ENCODE assay signal across 1 cellular context in the genomic region with DNA sequence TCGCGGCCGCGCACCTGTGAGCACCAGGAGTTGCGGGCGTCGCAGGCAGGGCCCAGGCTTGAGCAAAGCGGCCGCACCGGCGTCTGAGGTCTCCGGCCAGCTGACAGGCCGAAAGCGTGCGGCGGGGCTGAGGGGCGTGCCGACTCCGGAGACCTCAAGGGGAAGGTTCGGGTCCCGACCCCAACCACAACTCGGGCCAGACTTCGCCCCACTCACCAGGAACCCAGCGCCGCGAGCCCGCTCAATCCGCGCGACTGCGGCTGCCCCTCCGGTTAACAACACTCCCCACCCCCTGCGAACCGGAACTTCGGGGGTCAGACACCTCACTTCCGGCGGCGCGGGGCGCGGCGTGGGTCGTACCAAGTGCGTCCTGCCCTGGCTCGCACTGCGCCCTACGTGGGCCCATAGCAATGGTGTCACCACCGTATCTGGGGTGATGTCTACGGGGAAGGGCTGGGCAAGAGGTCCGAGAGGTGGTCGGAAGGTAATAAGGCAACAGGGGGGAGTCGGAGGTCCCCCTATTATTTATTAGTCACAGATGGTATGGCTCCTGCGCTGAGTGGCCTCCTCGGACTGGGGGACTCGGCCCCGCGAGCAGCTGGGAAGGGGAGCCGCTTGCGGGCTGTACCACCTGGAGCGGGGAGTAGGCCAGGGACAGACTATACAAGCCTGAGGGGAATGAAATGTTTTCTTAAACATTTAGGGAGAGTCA.
TF ChIP-seq lines count a peak whose summit lies in the region.

A gene (minus strand): TSS at position 280 of the 712 bp plus-strand sequence. CDS start 918 bp downstream, outside the sequence.

TF ChIP-seq in K562, 482 proteins besides CTCF, POLR2A, EP300 and RAD21 (continued from another document):
- no peak for TF ChIP-seq FIP1L1 (IDR thresholded peaks at IDR 0.05; ENCODE audit: low read depth, low read length, poor library complexity, severe bottlenecking)
- TF ChIP-seq CXXC5 (CRISPR knock-in tag; IDR thresholded peaks at IDR 0.05), result peak; percentile 91
- TF ChIP-seq, protein P1, sequence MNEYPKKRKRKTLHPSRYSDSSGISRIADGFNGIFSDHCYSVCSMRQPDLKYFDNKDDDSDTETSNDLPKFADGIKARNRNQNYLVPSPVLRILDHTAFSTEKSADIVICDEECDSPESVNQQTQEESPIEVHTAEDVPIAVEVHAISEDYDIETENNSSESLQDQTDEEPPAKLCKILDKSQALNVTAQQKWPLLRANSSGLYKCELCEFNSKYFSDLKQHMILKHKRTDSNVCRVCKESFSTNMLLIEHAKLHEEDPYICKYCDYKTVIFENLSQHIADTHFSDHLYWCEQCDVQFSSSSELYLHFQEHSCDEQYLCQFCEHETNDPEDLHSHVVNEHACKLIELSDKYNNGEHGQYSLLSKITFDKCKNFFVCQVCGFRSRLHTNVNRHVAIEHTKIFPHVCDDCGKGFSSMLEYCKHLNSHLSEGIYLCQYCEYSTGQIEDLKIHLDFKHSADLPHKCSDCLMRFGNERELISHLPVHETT (CRISPR knock-in tag; conservative IDR thresholded peaks at IDR 0.05 in 1 of 2, IDR thresholded peaks at IDR 0.05 in 1 of 2), result peak in 1 of 2 experiments; percentile 97; a peak in 2 of 4 replicates
- peak; percentile 85; the same call in 1 of the 2 replicates for TF ChIP-seq TOE1 (IDR thresholded peaks at IDR 0.05; ENCODE audit: borderline replicate concordance)
- no peak for TF ChIP-seq TOE1 (CRISPR knock-in tag; IDR thresholded peaks at IDR 0.05; ENCODE audit: borderline replicate concordance, low read depth)
- TF ChIP-seq MED1 (CRISPR knock-in tag; IDR thresholded peaks at IDR 0.05; ENCODE audit: borderline replicate concordance), result no peak
- TF ChIP-seq, protein P2, sequence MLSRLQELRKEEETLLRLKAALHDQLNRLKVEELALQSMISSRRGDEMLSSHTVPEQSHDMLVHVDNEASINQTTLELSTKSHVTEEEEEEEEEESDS (CRISPR knock-in tag; IDR thresholded peaks at IDR 0.05), result no peak
- TF ChIP-seq PHF20 (IDR thresholded peaks at IDR 0.05; ENCODE audit: partially characterized antibody), result peak; percentile 85
- TF ChIP-seq MAFG (tag; conservative IDR thresholded peaks at IDR 0.05), result no peak
- peak; percentile 51; the same call in 1 of the 2 replicates for TF ChIP-seq TRIM28 (IDR thresholded peaks at IDR 0.05)
- TF ChIP-seq, protein P3, sequence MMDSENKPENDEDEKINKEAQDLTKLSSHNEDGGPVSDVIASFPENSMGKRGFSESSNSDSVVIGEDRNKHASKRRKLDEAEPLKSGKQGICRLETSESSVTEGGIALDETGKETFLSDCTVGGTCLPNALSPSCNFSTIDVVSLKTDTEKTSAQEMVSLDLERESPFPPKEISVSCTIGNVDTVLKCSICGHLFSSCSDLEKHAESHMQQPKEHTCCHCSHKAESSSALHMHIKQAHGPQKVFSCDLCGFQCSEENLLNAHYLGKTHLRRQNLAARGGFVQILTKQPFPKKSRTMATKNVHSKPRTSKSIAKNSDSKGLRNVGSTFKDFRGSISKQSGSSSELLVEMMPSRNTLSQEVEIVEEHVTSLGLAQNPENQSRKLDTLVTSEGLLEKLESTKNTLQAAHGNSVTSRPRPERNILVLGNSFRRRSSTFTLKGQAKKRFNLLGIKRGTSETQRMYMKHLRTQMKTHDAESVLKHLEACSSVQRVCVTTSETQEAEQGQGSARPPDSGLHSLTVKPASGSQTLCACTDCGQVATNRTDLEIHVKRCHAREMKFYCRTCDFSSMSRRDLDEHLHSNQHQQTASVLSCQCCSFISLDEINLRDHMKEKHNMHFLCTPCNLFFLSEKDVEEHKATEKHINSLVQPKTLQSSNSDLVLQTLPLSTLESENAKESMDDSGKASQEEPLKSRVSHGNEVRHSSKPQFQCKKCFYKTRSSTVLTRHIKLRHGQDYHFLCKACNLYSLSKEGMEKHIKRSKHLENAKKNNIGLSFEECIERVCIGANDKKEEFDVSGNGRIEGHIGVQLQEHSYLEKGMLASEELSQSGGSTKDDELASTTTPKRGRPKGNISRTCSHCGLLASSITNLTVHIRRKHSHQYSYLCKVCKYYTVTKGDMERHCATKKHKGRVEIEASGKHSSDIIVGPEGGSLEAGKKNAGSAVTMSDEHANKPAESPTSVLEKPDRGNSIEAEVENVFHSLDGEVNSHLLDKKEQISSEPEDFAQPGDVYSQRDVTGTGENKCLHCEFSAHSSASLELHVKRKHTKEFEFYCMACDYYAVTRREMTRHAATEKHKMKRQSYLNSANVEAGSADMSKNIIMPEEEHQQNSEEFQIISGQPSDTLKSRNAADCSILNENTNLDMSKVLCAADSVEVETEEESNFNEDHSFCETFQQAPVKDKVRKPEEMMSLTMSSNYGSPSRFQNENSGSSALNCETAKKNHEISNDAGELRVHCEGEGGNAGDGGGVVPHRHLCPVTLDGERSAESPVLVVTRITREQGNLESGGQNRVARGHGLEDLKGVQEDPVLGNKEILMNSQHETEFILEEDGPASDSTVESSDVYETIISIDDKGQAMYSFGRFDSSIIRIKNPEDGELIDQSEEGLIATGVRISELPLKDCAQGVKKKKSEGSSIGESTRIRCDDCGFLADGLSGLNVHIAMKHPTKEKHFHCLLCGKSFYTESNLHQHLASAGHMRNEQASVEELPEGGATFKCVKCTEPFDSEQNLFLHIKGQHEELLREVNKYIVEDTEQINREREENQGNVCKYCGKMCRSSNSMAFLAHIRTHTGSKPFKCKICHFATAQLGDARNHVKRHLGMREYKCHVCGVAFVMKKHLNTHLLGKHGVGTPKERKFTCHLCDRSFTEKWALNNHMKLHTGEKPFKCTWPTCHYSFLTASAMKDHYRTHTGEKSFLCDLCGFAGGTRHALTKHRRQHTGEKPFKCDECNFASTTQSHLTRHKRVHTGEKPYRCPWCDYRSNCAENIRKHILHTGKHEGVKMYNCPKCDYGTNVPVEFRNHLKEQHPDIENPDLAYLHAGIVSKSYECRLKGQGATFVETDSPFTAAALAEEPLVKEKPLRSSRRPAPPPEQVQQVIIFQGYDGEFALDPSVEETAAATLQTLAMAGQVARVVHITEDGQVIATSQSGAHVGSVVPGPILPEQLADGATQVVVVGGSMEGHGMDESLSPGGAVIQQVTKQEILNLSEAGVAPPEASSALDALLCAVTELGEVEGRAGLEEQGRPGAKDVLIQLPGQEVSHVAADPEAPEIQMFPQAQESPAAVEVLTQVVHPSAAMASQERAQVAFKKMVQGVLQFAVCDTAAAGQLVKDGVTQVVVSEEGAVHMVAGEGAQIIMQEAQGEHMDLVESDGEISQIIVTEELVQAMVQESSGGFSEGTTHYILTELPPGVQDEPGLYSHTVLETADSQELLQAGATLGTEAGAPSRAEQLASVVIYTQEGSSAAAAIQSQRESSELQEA (IDR thresholded peaks at IDR 0.05; ENCODE audit: low read depth), result peak; percentile 64
- peak; percentile 88; the same call in 1 of the 2 replicates for TF ChIP-seq BRD4 (IDR thresholded peaks at IDR 0.05)
- peak; percentile 35 to 45; a peak in 3 of 4 replicates for TF ChIP-seq SIX5 (IDR thresholded peaks at IDR 0.05; ENCODE audit: borderline replicate concordance in 1 of 2, insufficient read depth in 1 of 2, low read depth in 1 of 2, low read length in 2 of 2)
- TF ChIP-seq, protein P4, sequence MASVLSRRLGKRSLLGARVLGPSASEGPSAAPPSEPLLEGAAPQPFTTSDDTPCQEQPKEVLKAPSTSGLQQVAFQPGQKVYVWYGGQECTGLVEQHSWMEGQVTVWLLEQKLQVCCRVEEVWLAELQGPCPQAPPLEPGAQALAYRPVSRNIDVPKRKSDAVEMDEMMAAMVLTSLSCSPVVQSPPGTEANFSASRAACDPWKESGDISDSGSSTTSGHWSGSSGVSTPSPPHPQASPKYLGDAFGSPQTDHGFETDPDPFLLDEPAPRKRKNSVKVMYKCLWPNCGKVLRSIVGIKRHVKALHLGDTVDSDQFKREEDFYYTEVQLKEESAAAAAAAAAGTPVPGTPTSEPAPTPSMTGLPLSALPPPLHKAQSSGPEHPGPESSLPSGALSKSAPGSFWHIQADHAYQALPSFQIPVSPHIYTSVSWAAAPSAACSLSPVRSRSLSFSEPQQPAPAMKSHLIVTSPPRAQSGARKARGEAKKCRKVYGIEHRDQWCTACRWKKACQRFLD (CRISPR knock-in tag; IDR thresholded peaks at IDR 0.05), result peak; percentile 49; the same call in 1 of the 2 replicates
- TF ChIP-seq ZBTB7A (IDR thresholded peaks at IDR 0.05; ENCODE audit: borderline replicate concordance, control insufficient read depth, low read depth, low read length), result no peak
- no peak for TF ChIP-seq FOS (IDR thresholded peaks at IDR 0.05; ENCODE audit: extremely low read depth, insufficient read length)
- peak; percentile 44; the same call in 1 of the 2 replicates for TF ChIP-seq KLF13 (tag; IDR thresholded peaks at IDR 0.05; ENCODE audit: borderline replicate concordance, low read depth)
- TF ChIP-seq ZNF445 (CRISPR knock-in tag; IDR thresholded peaks at IDR 0.05; ENCODE audit: low read depth), result peak; percentile 34; the same call in 1 of the 2 replicates
- 0 out of 2 replicates have a peak, but pooled peaks have one; percentile 58 for TF ChIP-seq GATAD2A (IDR thresholded peaks at IDR 0.05)
- TF ChIP-seq FOSL1 (tag; conservative IDR thresholded peaks at IDR 0.05), result peak; percentile 76
- TF ChIP-seq, protein P5, sequence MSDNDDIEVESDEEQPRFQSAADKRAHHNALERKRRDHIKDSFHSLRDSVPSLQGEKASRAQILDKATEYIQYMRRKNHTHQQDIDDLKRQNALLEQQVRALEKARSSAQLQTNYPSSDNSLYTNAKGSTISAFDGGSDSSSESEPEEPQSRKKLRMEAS (CRISPR knock-in tag; IDR thresholded peaks at IDR 0.05), result peak; percentile 55; the same call in 1 of the 2 replicates
- TF ChIP-seq, protein P6, sequence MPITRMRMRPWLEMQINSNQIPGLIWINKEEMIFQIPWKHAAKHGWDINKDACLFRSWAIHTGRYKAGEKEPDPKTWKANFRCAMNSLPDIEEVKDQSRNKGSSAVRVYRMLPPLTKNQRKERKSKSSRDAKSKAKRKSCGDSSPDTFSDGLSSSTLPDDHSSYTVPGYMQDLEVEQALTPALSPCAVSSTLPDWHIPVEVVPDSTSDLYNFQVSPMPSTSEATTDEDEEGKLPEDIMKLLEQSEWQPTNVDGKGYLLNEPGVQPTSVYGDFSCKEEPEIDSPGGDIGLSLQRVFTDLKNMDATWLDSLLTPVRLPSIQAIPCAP (CRISPR knock-in tag; IDR thresholded peaks at IDR 0.05; ENCODE audit: borderline replicate concordance), result 0 out of 2 replicates have a peak, but pooled peaks have one; percentile 54
- TF ChIP-seq RFX5 (IDR thresholded peaks at IDR 0.05; ENCODE audit: low read depth, low read length), result peak; percentile 8; the same call in 1 of the 2 replicates
- peak; percentile 3; the same call in 1 of the 2 replicates for TF ChIP-seq ATF1 (CRISPR knock-in tag; IDR thresholded peaks at IDR 0.05)
- TF ChIP-seq ATF1 (tag; IDR thresholded peaks at IDR 0.05), result peak; percentile 95
- TF ChIP-seq RAD51 (IDR thresholded peaks at IDR 0.05; ENCODE audit: borderline replicate concordance, low read depth), result no peak
- TF ChIP-seq RBFOX2 (IDR thresholded peaks at IDR 0.05; ENCODE audit: low read depth, low read length), result peak; percentile 95
- TF ChIP-seq, protein P7, sequence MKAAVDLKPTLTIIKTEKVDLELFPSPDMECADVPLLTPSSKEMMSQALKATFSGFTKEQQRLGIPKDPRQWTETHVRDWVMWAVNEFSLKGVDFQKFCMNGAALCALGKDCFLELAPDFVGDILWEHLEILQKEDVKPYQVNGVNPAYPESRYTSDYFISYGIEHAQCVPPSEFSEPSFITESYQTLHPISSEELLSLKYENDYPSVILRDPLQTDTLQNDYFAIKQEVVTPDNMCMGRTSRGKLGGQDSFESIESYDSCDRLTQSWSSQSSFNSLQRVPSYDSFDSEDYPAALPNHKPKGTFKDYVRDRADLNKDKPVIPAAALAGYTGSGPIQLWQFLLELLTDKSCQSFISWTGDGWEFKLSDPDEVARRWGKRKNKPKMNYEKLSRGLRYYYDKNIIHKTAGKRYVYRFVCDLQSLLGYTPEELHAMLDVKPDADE (conservative IDR thresholded peaks at IDR 0.05; ENCODE audit: control insufficient read depth, low read depth, low read length), result peak; percentile 69; the same call in 1 of the 2 replicates
- peak; percentile 60 to 100 for TF ChIP-seq FOXK2 (conservative IDR thresholded peaks at IDR 0.05 in 1 of 2, IDR thresholded peaks at IDR 0.05 in 1 of 2; ENCODE audit: low read depth in 2 of 2)
- TF ChIP-seq BDP1 (IDR thresholded peaks at IDR 0.05; ENCODE audit: insufficient read depth, insufficient read length), result no peak
- peak; percentile 41 for TF ChIP-seq CCNT2 (IDR thresholded peaks at IDR 0.05; ENCODE audit: borderline replicate concordance, extremely low read depth, insufficient read length, low read depth, low read length)
- TF ChIP-seq ZEB2 (IDR thresholded peaks at IDR 0.05), result no peak
- TF ChIP-seq FOXP1 (CRISPR knock-in tag; IDR thresholded peaks at IDR 0.05), result 0 out of 2 replicates have a peak, but pooled peaks have one; percentile 5
- TF ChIP-seq RUNX1 (IDR thresholded peaks at IDR 0.05; ENCODE audit: low read depth), result 0 out of 2 replicates have a peak, but pooled peaks have one; percentile 36
- TF ChIP-seq ZNF707 (CRISPR knock-in tag; conservative IDR thresholded peaks at IDR 0.05), result no peak
- peak in 2 of 3 experiments; percentile 33 to 47 for TF ChIP-seq YY1 (IDR thresholded peaks at IDR 0.05; ENCODE audit: borderline replicate concordance in 1 of 3, control insufficient read depth in 1 of 3, extremely low read depth in 1 of 3, insufficient read depth in 3 of 3, insufficient read length in 1 of 3, insufficient replicate concordance in 2 of 3, low read depth in 1 of 3, low read length in 2 of 3)
- TF ChIP-seq ZNF586 (CRISPR knock-in tag; conservative IDR thresholded peaks at IDR 0.05), result peak; percentile 71; the same call in 1 of the 2 replicates
- TF ChIP-seq ZNF764 (CRISPR knock-in tag; IDR thresholded peaks at IDR 0.05; ENCODE audit: low read depth), result 0 out of 2 replicates have a peak, but pooled peaks have one; percentile 55
- peak; percentile 71; the same call in 1 of the 2 replicates for TF ChIP-seq GTF2E2 (tag; IDR thresholded peaks at IDR 0.05)
- TF ChIP-seq NUFIP1 (IDR thresholded peaks at IDR 0.05; ENCODE audit: partially characterized antibody), result peak; percentile 82
- TF ChIP-seq ETV1 (tag; conservative IDR thresholded peaks at IDR 0.05; ENCODE audit: low read depth), result peak; percentile 89
- TF ChIP-seq, protein P8, sequence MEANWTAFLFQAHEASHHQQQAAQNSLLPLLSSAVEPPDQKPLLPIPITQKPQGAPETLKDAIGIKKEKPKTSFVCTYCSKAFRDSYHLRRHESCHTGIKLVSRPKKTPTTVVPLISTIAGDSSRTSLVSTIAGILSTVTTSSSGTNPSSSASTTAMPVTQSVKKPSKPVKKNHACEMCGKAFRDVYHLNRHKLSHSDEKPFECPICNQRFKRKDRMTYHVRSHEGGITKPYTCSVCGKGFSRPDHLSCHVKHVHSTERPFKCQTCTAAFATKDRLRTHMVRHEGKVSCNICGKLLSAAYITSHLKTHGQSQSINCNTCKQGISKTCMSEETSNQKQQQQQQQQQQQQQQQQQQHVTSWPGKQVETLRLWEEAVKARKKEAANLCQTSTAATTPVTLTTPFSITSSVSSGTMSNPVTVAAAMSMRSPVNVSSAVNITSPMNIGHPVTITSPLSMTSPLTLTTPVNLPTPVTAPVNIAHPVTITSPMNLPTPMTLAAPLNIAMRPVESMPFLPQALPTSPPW (CRISPR knock-in tag; IDR thresholded peaks at IDR 0.05), result peak; percentile 89
